Comparison of ENCODE assay signal across 10 cellular contexts in genomic region chr3:5160926-5161858, GRCh38. TPM values are rescaled to one million over a fixed set of nuclear protein-coding genes. Genes with fewer than 3 reads are reported as not detected.
DNase-seq lines count a peak whose midpoint lies in the region; ATAC-seq and TF ChIP-seq lines count a peak whose summit lies in the region.
"Had no signal": no experiment of that assay in that cellular context is flagged by ENCODE, and none has a peak within 500 bp of the region (broad histone marks: within the 10 kb centered on the region; RNA-seq: fewer than 3 reads in every experiment).

No MANE protein-coding gene starts in this region.

- no peak overlapping the region for H2AK5ac ChIP-seq in mesendoderm (ENCODE audit: low read length)

- H3K4me2 ChIP-seq in GM23248 (ENCODE audit: unreplicated experiment) (peak overlapping the region; percentile 33), mesendoderm (ENCODE audit: low read length) (no peak overlapping the region)

- no peak overlapping the region for H2BK15ac ChIP-seq in mesendoderm (replicated peaks; ENCODE audit: low read depth)

- peak overlapping the region; percentile 64 for H3K56ac ChIP-seq in mesendoderm (ENCODE audit: low read length)

- H3K18ac ChIP-seq in mesendoderm (ENCODE audit: low read length), result no peak overlapping the region

- H3K36me3 ChIP-seq in CD8-positive, alpha-beta T cell (ENCODE audit: insufficient read depth, low read length), result no peaks in the 10 kb centered on the region
- no peaks in the 10 kb centered on the region for H3K36me3 ChIP-seq in GM23248 (ENCODE audit: low read depth)
- H3K36me3 ChIP-seq in mesendoderm (ENCODE audit: control insufficient read depth, insufficient read depth, low read length), result no peaks in the 10 kb centered on the region
- H3K36me3 ChIP-seq in stomach, result no peaks in the 10 kb centered on the region

- WGBS in GM23248 (ENCODE audit: low coverage in 1 of 2, low lambda C conversion rate in 2 of 2, missing lambda C conversion rate in 2 of 2), 2 experiments, result 65 to 72% methylated on average over 4 of the region's 4 CpGs
- WGBS in mesendoderm (ENCODE audit: extremely low coverage, insufficient coverage, low lambda C conversion rate), result no CpG with 5 or more reads among the region's 4 CpGs
- WGBS in stomach, 5 donors, result 48 to 57% (median 50%) methylated on average over 4 of the region's 4 CpGs

- no peak overlapping the region for H3K23ac ChIP-seq in mesendoderm (ENCODE audit: low read length)

- peak overlapping the region; percentile 60 for H3K27ac Mint-ChIP-seq in CD8-positive, alpha-beta T cell
- peak overlapping the region; percentile 53 for H3K27ac Mint-ChIP-seq in activated T-helper 1 cell treated with anti-CD3 and anti-CD28 coated beads, Interleukin-12 subunit alpha, Interleukin-12 subunit beta, Interleukin-2, Interleukin-4 antibody, amounts not matched to agents 30 ng/mL and 10 ng/mL and 1 ng/mL, durations not matched to agents 14 hours and 24 hours and 36 hours

- H2AFZ ChIP-seq in GM23248, result no peak overlapping the region

- H3K27me3 ChIP-seq in CD8-positive, alpha-beta T cell (ENCODE audit: insufficient read depth, low read length), result no peaks in the 10 kb centered on the region
- H3K27me3 ChIP-seq in GM23248 (replicated peaks; ENCODE audit: insufficient read depth) (no peaks in the 10 kb centered on the region), mesendoderm (ENCODE audit: insufficient read depth, low read length, poor library complexity) (no peaks in the 10 kb centered on the region), stomach (no peaks in the 10 kb centered on the region)

- in situ Hi-C loops in GM23248 (cut with MboI), result no loop called here

- peaks cover 21% of the 10 kb centered on the region for H4K20me1 ChIP-seq in GM23248 (ENCODE audit: insufficient read depth)

- H3K4me3 ChIP-seq in CD8-positive, alpha-beta T cell (ENCODE audit: low read depth, low read length), result no peak overlapping the region
- H3K4me3 ChIP-seq in GM23248 (no peak overlapping the region), mesendoderm (ENCODE audit: low read length) (no peak overlapping the region), stomach (no peak overlapping the region)

- no peak overlapping the region for H2BK5ac ChIP-seq in mesendoderm (ENCODE audit: low read length)

- H3K9ac ChIP-seq in GM23248 (no peak overlapping the region), mesendoderm (ENCODE audit: low read length) (no peak overlapping the region)

- H4K8ac ChIP-seq in mesendoderm (ENCODE audit: low read depth, low read length), result no peak overlapping the region

- H3K27me3 Mint-ChIP-seq in CD8-positive, alpha-beta T cell (ENCODE audit: low read depth), result no peaks in the 10 kb centered on the region
- H3K27me3 Mint-ChIP-seq in activated T-helper 1 cell treated with anti-CD3 and anti-CD28 coated beads, Interleukin-12 subunit alpha, Interleukin-12 subunit beta, Interleukin-2, Interleukin-4 antibody, amounts not matched to agents 30 ng/mL and 10 ng/mL and 1 ng/mL, durations not matched to agents 14 hours and 24 hours and 36 hours (ENCODE audit: insufficient read depth), result no peaks in the 10 kb centered on the region

- H2BK120ac ChIP-seq in mesendoderm (ENCODE audit: low read depth, low read length), result no peak overlapping the region

- DNase-seq in CD8-positive, alpha-beta T cell, result no peak
- peak; percentile 28 for DNase-seq in GM23248
- DNase-seq in activated T-helper 1 cell treated with anti-CD3 and anti-CD28 coated beads, Interleukin-12 subunit alpha, Interleukin-12 subunit beta, Interleukin-2, Interleukin-4 antibody, amounts not matched to agents 30 ng/mL and 10 ng/mL and 1 ng/mL, durations not matched to agents 14 hours and 24 hours and 36 hours (ENCODE audit: low spot score), result no peak
- peak; percentile 31 for DNase-seq in mesendoderm
- DNase-seq in OCI-M1 (lab: John Stamatoyannopoulos, UW), result no peak
- no peak for DNase-seq in DMS 273 (lab: John Stamatoyannopoulos, UW; ENCODE audit: unreplicated experiment)
- DNase-seq in stomach, result no peak
- DNase-seq in NCI-H2171 (lab: John Stamatoyannopoulos, UW), result no peak
- DNase-seq: NCI-H526 treated with DMSO at 0.1 percent for 48 hours had no signal

- no peak for TF ChIP-seq CTCF in CD8-positive, alpha-beta T cell (IDR thresholded peaks at IDR 0.05)
- no peak for TF ChIP-seq CTCF in stomach (IDR thresholded peaks at IDR 0.05)

- no peaks in the 10 kb centered on the region for H3K9me2 ChIP-seq in GM23248 (ENCODE audit: insufficient read depth)

- peaks cover 7% of the 10 kb centered on the region for H3K36me3 Mint-ChIP-seq in CD8-positive, alpha-beta T cell
- H3K36me3 Mint-ChIP-seq in activated T-helper 1 cell treated with anti-CD3 and anti-CD28 coated beads, Interleukin-12 subunit alpha, Interleukin-12 subunit beta, Interleukin-2, Interleukin-4 antibody, amounts not matched to agents 30 ng/mL and 10 ng/mL and 1 ng/mL, durations not matched to agents 14 hours and 24 hours and 36 hours (ENCODE audit: low read depth), result peaks cover 3% of the 10 kb centered on the region
- H3K36me3 Mint-ChIP-seq: mesothelial cell of epicardium had no signal

- peaks cover 24% of the 10 kb centered on the region for H3K4me1 ChIP-seq in CD8-positive, alpha-beta T cell (ENCODE audit: insufficient read depth, low read length)
- peaks cover 30% of the 10 kb centered on the region for H3K4me1 ChIP-seq in GM23248 (ENCODE audit: insufficient read depth)
- H3K4me1 ChIP-seq in mesendoderm (ENCODE audit: control insufficient read depth, low read depth, low read length), result peaks cover 6% of the 10 kb centered on the region
- H3K4me1 ChIP-seq in stomach, result peaks cover 15 to 63% (median 42%) of the 10 kb centered on the region in 4 donors

- no peak overlapping the region for H3K4me3 Mint-ChIP-seq in CD8-positive, alpha-beta T cell
- no peak overlapping the region for H3K4me3 Mint-ChIP-seq in activated T-helper 1 cell treated with anti-CD3 and anti-CD28 coated beads, Interleukin-12 subunit alpha, Interleukin-12 subunit beta, Interleukin-2, Interleukin-4 antibody, amounts not matched to agents 30 ng/mL and 10 ng/mL and 1 ng/mL, durations not matched to agents 14 hours and 24 hours and 36 hours
- H3K4me3 Mint-ChIP-seq: mesothelial cell of epicardium had no signal

- peaks cover 26% of the 10 kb centered on the region for H3F3A ChIP-seq in GM23248 (ENCODE audit: insufficient read depth)

- ATAC-seq in CD8-positive, alpha-beta T cell, result no peak

- no peak overlapping the region for H4K5ac ChIP-seq in mesendoderm (ENCODE audit: low read length)

- no peaks in the 10 kb centered on the region for H3K9me3 Mint-ChIP-seq in CD8-positive, alpha-beta T cell
- H3K9me3 Mint-ChIP-seq in activated T-helper 1 cell treated with anti-CD3 and anti-CD28 coated beads, Interleukin-12 subunit alpha, Interleukin-12 subunit beta, Interleukin-2, Interleukin-4 antibody, amounts not matched to agents 30 ng/mL and 10 ng/mL and 1 ng/mL, durations not matched to agents 14 hours and 24 hours and 36 hours, result no peaks in the 10 kb centered on the region
- H3K9me3 Mint-ChIP-seq: mesothelial cell of epicardium had no signal

- intact Hi-C loops in CD8-positive, alpha-beta T cell (cut with DNase I, micrococcal nuclease), result no loop called here
- intact Hi-C loops in activated T-helper 1 cell treated with anti-CD3 and anti-CD28 coated beads, Interleukin-12 subunit alpha, Interleukin-12 subunit beta, Interleukin-2, Interleukin-4 antibody, amounts not matched to agents 30 ng/mL and 10 ng/mL and 1 ng/mL, durations not matched to agents 14 hours and 24 hours and 36 hours (cut with micrococcal nuclease), result no loop called here
- intact Hi-C loops in stomach (cut with DNase I; ENCODE audit: low total_unique reads), result no loop called here

- H3K9me3 ChIP-seq in CD8-positive, alpha-beta T cell (ENCODE audit: low read length), result no peaks in the 10 kb centered on the region
- H3K9me3 ChIP-seq in GM23248 (ENCODE audit: low read depth) (no peaks in the 10 kb centered on the region), stomach (no peaks in the 10 kb centered on the region)

- H3K27ac ChIP-seq in CD8-positive, alpha-beta T cell (ENCODE audit: low read depth, low read length), result no peak overlapping the region
- peak overlapping the region; percentile 22; the same call in 1 of the 2 replicates for H3K27ac ChIP-seq in GM23248
- H3K27ac ChIP-seq in mesendoderm (ENCODE audit: low read depth, low read length), result no peak overlapping the region
- no peak overlapping the region for H3K27ac ChIP-seq in stomach

- TF ChIP-seq EP300 in stomach (IDR thresholded peaks at IDR 0.05), result no peak

- POLR2A ChIA-PET in CD8-positive, alpha-beta T cell (lab: Charles Lee), result no interaction called here

- H3K79me1 ChIP-seq in mesendoderm (ENCODE audit: low read length), result peaks cover 17% of the 10 kb centered on the region

- H3K4ac ChIP-seq in mesendoderm (ENCODE audit: low read depth, low read length), result no peak overlapping the region

- H3K79me2 ChIP-seq in GM23248 (ENCODE audit: insufficient read depth) (peaks cover 100% of the 10 kb centered on the region), mesendoderm (ENCODE audit: control insufficient read depth, insufficient read depth, low read length) (peaks cover 36% of the 10 kb centered on the region)

- CTCF ChIA-PET in CD8-positive, alpha-beta T cell (lab: Charles Lee), result interaction anchor here (1.0 kb wide), 1 partner anchor 16 kb away, joined by 4 read pairs; no protein-coding TSS in a partner anchor

- no peak for TF ChIP-seq POLR2A in stomach (IDR thresholded peaks at IDR 0.05)

- peaks cover 74% of the 10 kb centered on the region for H3K4me1 Mint-ChIP-seq in CD8-positive, alpha-beta T cell (ENCODE audit: low read depth)
- H3K4me1 Mint-ChIP-seq in activated T-helper 1 cell treated with anti-CD3 and anti-CD28 coated beads, Interleukin-12 subunit alpha, Interleukin-12 subunit beta, Interleukin-2, Interleukin-4 antibody, amounts not matched to agents 30 ng/mL and 10 ng/mL and 1 ng/mL, durations not matched to agents 14 hours and 24 hours and 36 hours (ENCODE audit: low read depth), result peaks cover 38% of the 10 kb centered on the region

RNA-seq across cellular contexts. Expression of gene EDEM1, which starts 26.3 kb away (rescaled TPM):
- 10 to 100 TPM; 73.0 to 88.9 TPM for total RNA-seq in CD8-positive, alpha-beta T cell
- total RNA-seq in GM23248 (2014; rRNA removed; shearing (Covaris generic)), result 24.3 and 29.2 TPM in 2 replicates
- 16.6 and 17.3 TPM in 2 replicates for polyA plus RNA-seq in GM23248 (2016; fragmentation: Nextera tagmentation; extraction: Ambion mirVana)
- 169 and 192 TPM in 2 replicates for total RNA-seq in activated T-helper 1 cell treated with anti-CD3 and anti-CD28 coated beads, Interleukin-12 subunit alpha, Interleukin-12 subunit beta, Interleukin-2, Interleukin-4 antibody, amounts not matched to agents 30 ng/mL and 10 ng/mL and 1 ng/mL, durations not matched to agents 14 hours and 24 hours and 36 hours
- 4.2 TPM for polyA plus RNA-seq in mesendoderm (2013, experiment 1 of 2)
- 4.4 TPM for polyA plus RNA-seq in mesendoderm (2013, experiment 2 of 2)
- total RNA-seq in stomach, result 100 to 1,000 TPM in 1 of 5 donors, 10 to 100 TPM in 4; 22.2 to 160 (median 53.1) TPM
- 1 to 10 TPM; 5.3 to 7.2 (median 5.4) TPM for polyA plus RNA-seq in stomach

RNA-seq across cellular contexts. Expression of gene ARL8B, which starts 39.1 kb away (rescaled TPM):
- total RNA-seq in CD8-positive, alpha-beta T cell, result 10 to 100 TPM; 54.1 to 61.7 TPM
- total RNA-seq in GM23248 (2014; rRNA removed; shearing (Covaris generic)), result 47.2 and 57.3 TPM in 2 replicates
- polyA plus RNA-seq in GM23248 (2016; fragmentation: Nextera tagmentation; extraction: Ambion mirVana), result 72.0 and 72.9 TPM in 2 replicates
- 43.4 and 51.0 TPM in 2 replicates for total RNA-seq in activated T-helper 1 cell treated with anti-CD3 and anti-CD28 coated beads, Interleukin-12 subunit alpha, Interleukin-12 subunit beta, Interleukin-2, Interleukin-4 antibody, amounts not matched to agents 30 ng/mL and 10 ng/mL and 1 ng/mL, durations not matched to agents 14 hours and 24 hours and 36 hours
- 40.8 TPM for polyA plus RNA-seq in mesendoderm (2013, experiment 1 of 2)
- 41.0 TPM for polyA plus RNA-seq in mesendoderm (2013, experiment 2 of 2)
- 10 to 100 TPM; 14.8 to 73.6 (median 43.2) TPM for total RNA-seq in stomach
- polyA plus RNA-seq in stomach, result 10 to 100 TPM; 23.6 to 28.6 (median 24.0) TPM

Comparison
In these comparisons a context has a peak if more than half of its experiments do, and no peak if none do; other contexts are left out.
1. DNase-seq: peak in GM23248 (single experiment) and mesendoderm (single experiment); none in CD8-positive, alpha-beta T cell (0 of 7), activated T-helper 1 cell treated with anti-CD3 and anti-CD28 coated beads, Interleukin-12 subunit alpha, Interleukin-12 subunit beta, Interleukin-2, Interleukin-4 antibody, amounts not matched to agents 30 ng/mL and 10 ng/mL and 1 ng/mL, durations not matched to agents 14 hours and 24 hours and 36 hours (single experiment), OCI-M1 (single experiment), DMS 273 (single experiment), stomach (single experiment) and NCI-H2171 (single experiment).